1 cellular context compared by ENCODE assay signal in genomic region chr3:185659942-185660921, GRCh38.
TF ChIP-seq lines count a peak whose summit lies in the region.

No MANE protein-coding gene starts in this region.

TF ChIP-seq in SK-N-SH treated with all-trans-retinoic acid at 6 μM for 48 hours, 23 proteins besides CTCF, POLR2A, EP300 and RAD21 (continued from another document):
- TF ChIP-seq TSHZ2 (CRISPR knock-in tag; IDR thresholded peaks at IDR 0.05) (no peak), CSDC2 (CRISPR knock-in tag; IDR thresholded peaks at IDR 0.05) (no peak), ZNF70 (CRISPR knock-in tag; IDR thresholded peaks at IDR 0.05) (no peak)
